Comparison of ENCODE assay signal across 25 cellular contexts in genomic region chr6:54491431-54491830, GRCh38.
DNase-seq lines count a peak whose midpoint lies in the region; ATAC-seq, FAIRE-seq and TF ChIP-seq lines count a peak whose summit lies in the region.
"Had no signal": no experiment of that assay in that cellular context is flagged by ENCODE, and none has a peak within 500 bp of the region (broad histone marks: within the 10 kb centered on the region; RNA-seq: fewer than 3 reads in every experiment).

No MANE protein-coding gene starts in this region.

- no peak for DNase-seq in RWPE2 (ENCODE audit: low spot score)
- peak; percentile 50 for DNase-seq in keratinocyte (ENCODE audit: low read depth, low spot score)
- DNase-seq in activated gamma-delta T cell (lab: John Stamatoyannopoulos, UW) = no peak
- no peak for DNase-seq in activated CD4-positive, alpha-beta T cell treated with anti-CD3 and anti-CD28 coated beads, Interleukin-2, amount 10 ng/mL, durations not matched to agents 24 days and 14 days
- DNase-seq in T-helper 2 cell treated with Interferon-gamma antibody and Interleukin-4, amounts not matched to agents 5 μg/mL and 100 μg/mL, for 36 hours (ENCODE audit: low spot score) = no peak
- no peak for DNase-seq in DMS 273 treated with DMSO at 0.1 percent for 48 hours (lab: John Stamatoyannopoulos, UW)
- DNase-seq: activated CD4-positive, alpha-beta T cell treated with anti-CD3 and anti-CD28 coated beads for 48 hours; activated gamma-delta T cell treated with Interleukin-2 at 50 U/mL for 16 hours; activated T-cell treated with anti-CD3 and anti-CD28 coated beads, Interleukin-2, amount 50 U/mL, for 24 hours; CD8-positive, alpha-beta T cell; DMS153; GDM1; GOT3; kidney glomerular epithelial cell; NCI-H1436 treated with DMSO at 0.1 percent for 48 hours; NCI-H446; pancreas; Right ventricle myocardium superior; spleen had no signal

- no peak overlapping the region for H3K4me3 Mint-ChIP-seq in activated CD4-positive, alpha-beta T cell treated with anti-CD3 and anti-CD28 coated beads, Interleukin-2, amount 10 ng/mL, durations not matched to agents 24 days and 14 days
- H3K4me3 Mint-ChIP-seq in T-helper 2 cell treated with Interferon-gamma antibody and Interleukin-4, amounts not matched to agents 5 μg/mL and 100 μg/mL, for 36 hours = no peak overlapping the region
- H3K4me3 Mint-ChIP-seq: activated T-cell treated with anti-CD3 and anti-CD28 coated beads, Interleukin-2, amount 50 U/mL, for 24 hours; B cell; CD8-positive, alpha-beta T cell; neural crest cell had no signal

- peak; percentile 63 for ATAC-seq in GM18508 (IDR thresholded peaks at IDR 0.05; ENCODE audit: insufficient read depth, unreplicated experiment)
- ATAC-seq in HG02623 (IDR thresholded peaks at IDR 0.05; ENCODE audit: unreplicated experiment) = peak; percentile 52
- ATAC-seq in RWPE2 (ENCODE audit: low read depth) = peak; percentile 99
- ATAC-seq: CD8-positive, alpha-beta T cell; pancreas; right cardiac atrium had no signal

- dilution Hi-C loops in keratinocyte (cut with MboI; ENCODE audit: extremely low pct_ligation_motif_present, low sequenced_read_pairs) = no loop called here

- no peaks in the 10 kb centered on the region for H3K36me3 Mint-ChIP-seq in activated CD4-positive, alpha-beta T cell treated with anti-CD3 and anti-CD28 coated beads, Interleukin-2, amount 10 ng/mL, durations not matched to agents 24 days and 14 days (ENCODE audit: low read depth)
- no peaks in the 10 kb centered on the region for H3K36me3 Mint-ChIP-seq in T-helper 2 cell treated with Interferon-gamma antibody and Interleukin-4, amounts not matched to agents 5 μg/mL and 100 μg/mL, for 36 hours (ENCODE audit: low read depth)
- H3K36me3 Mint-ChIP-seq: CD8-positive, alpha-beta T cell had no signal

- intact Hi-C loops in activated CD4-positive, alpha-beta T cell treated with anti-CD3 and anti-CD28 coated beads, Interleukin-2, amount 10 ng/mL, durations not matched to agents 24 days and 14 days (cut with micrococcal nuclease) = no loop called here

- H3K4me1 ChIP-seq in RWPE2 (ENCODE audit: insufficient read depth, poor library complexity, severe bottlenecking) (peaks cover 14% of the 10 kb centered on the region), keratinocyte (ENCODE audit: control insufficient read depth, extremely low read depth, insufficient read depth, low read length) (peaks cover 17% of the 10 kb centered on the region)
- H3K4me1 ChIP-seq: pancreas, spleen, tibial nerve had no signal

- H4K20me1 ChIP-seq in keratinocyte (ENCODE audit: control insufficient read depth, extremely low read depth, insufficient read depth, low read length) = no peaks in the 10 kb centered on the region

- H3K9me1 ChIP-seq in keratinocyte (ENCODE audit: control insufficient read depth, extremely low read depth, insufficient read depth, low read length) = no peaks in the 10 kb centered on the region

- H3K4me3 ChIP-seq in RWPE2 (ENCODE audit: severe bottlenecking) (no peak overlapping the region), keratinocyte (ENCODE audit: control insufficient read depth in 2 of 3, extremely low read depth in 1 of 3, insufficient read depth in 2 of 3, low read depth in 1 of 3, low read length in 3 of 3) (no peak overlapping the region)
- H3K4me3 ChIP-seq: pancreas, spleen, tibial nerve had no signal

- H3K9ac ChIP-seq in keratinocyte (ENCODE audit: control insufficient read depth, extremely low read depth, insufficient read depth, low read length) = peak overlapping the region; percentile 59

- peak overlapping the region; percentile 39 for H3K4me2 ChIP-seq in keratinocyte (ENCODE audit: control insufficient read depth, extremely low read depth, insufficient read depth, low read depth, low read length)

- peak; percentile 70 for FAIRE-seq in keratinocyte (lab: Jason Lieb, UNC)
- FAIRE-seq: pancreas had no signal

- no peaks in the 10 kb centered on the region for H3K79me2 ChIP-seq in keratinocyte (ENCODE audit: control insufficient read depth, insufficient read depth, low read length)

- no peaks in the 10 kb centered on the region for H3K4me1 Mint-ChIP-seq in activated CD4-positive, alpha-beta T cell treated with anti-CD3 and anti-CD28 coated beads, Interleukin-2, amount 10 ng/mL, durations not matched to agents 24 days and 14 days
- H3K4me1 Mint-ChIP-seq in T-helper 2 cell treated with Interferon-gamma antibody and Interleukin-4, amounts not matched to agents 5 μg/mL and 100 μg/mL, for 36 hours (ENCODE audit: low read depth) = no peaks in the 10 kb centered on the region
- H3K4me1 Mint-ChIP-seq: B cell, neural crest cell had no signal

- H3K27me3 ChIP-seq in RWPE2 (ENCODE audit: insufficient read depth, poor library complexity, severe bottlenecking) (no peaks in the 10 kb centered on the region), keratinocyte (ENCODE audit: control insufficient read depth, extremely low read depth, insufficient read depth, low read length) (no peaks in the 10 kb centered on the region)
- H3K27me3 ChIP-seq: pancreas, spleen, tibial nerve had no signal

- peaks cover 5% of the 10 kb centered on the region for H3K9me3 Mint-ChIP-seq in activated CD4-positive, alpha-beta T cell treated with anti-CD3 and anti-CD28 coated beads, Interleukin-2, amount 10 ng/mL, durations not matched to agents 24 days and 14 days
- peaks cover 26% of the 10 kb centered on the region for H3K9me3 Mint-ChIP-seq in T-helper 2 cell treated with Interferon-gamma antibody and Interleukin-4, amounts not matched to agents 5 μg/mL and 100 μg/mL, for 36 hours

- TF ChIP-seq CTCF in RWPE2 (IDR thresholded peaks at IDR 0.05; ENCODE audit: poor library complexity, severe bottlenecking) (no peak), keratinocyte (optimal IDR thresholded peaks at IDR 0.05 in 1 of 3, IDR thresholded peaks at IDR 0.05 in 1 of 3, conservative IDR thresholded peaks at IDR 0.05 in 1 of 3; ENCODE audit: extremely low read depth in 1 of 3, insufficient read depth in 2 of 3, low read length in 3 of 3) (no peak)

- no peak overlapping the region for H3K27ac ChIP-seq in RWPE2 (ENCODE audit: poor library complexity, severe bottlenecking)
- peak overlapping the region; percentile 89 for H3K27ac ChIP-seq in keratinocyte (ENCODE audit: control insufficient read depth, insufficient read depth, low read length)
- H3K27ac ChIP-seq: pancreas, spleen, tibial nerve had no signal

- H3K36me3 ChIP-seq in RWPE2 (ENCODE audit: low read depth) (no peaks in the 10 kb centered on the region), keratinocyte (ENCODE audit: control insufficient read depth in 2 of 2, extremely low read depth in 1 of 2, insufficient read depth in 2 of 2, low read length in 2 of 2) (no peaks in the 10 kb centered on the region)
- H3K36me3 ChIP-seq: pancreas, spleen, tibial nerve had no signal

- H3K9me3 ChIP-seq in RWPE2 (ENCODE audit: severe bottlenecking) = no peaks in the 10 kb centered on the region
- no peaks in the 10 kb centered on the region for H3K9me3 ChIP-seq in keratinocyte (ENCODE audit: control insufficient read depth, low read depth, low read length)
- H3K9me3 ChIP-seq: pancreas had no signal

- H2AFZ ChIP-seq in keratinocyte (ENCODE audit: control insufficient read depth, low read length) = peak overlapping the region; percentile 5

- H3K27ac Mint-ChIP-seq in activated CD4-positive, alpha-beta T cell treated with anti-CD3 and anti-CD28 coated beads, Interleukin-2, amount 10 ng/mL, durations not matched to agents 24 days and 14 days = no peak overlapping the region
- no peak overlapping the region for H3K27ac Mint-ChIP-seq in T-helper 2 cell treated with Interferon-gamma antibody and Interleukin-4, amounts not matched to agents 5 μg/mL and 100 μg/mL, for 36 hours
- H3K27ac Mint-ChIP-seq: activated T-cell treated with anti-CD3 and anti-CD28 coated beads, Interleukin-2, amount 50 U/mL, for 24 hours; B cell; CD8-positive, alpha-beta T cell had no signal

- H3K27me3 Mint-ChIP-seq in activated CD4-positive, alpha-beta T cell treated with anti-CD3 and anti-CD28 coated beads, Interleukin-2, amount 10 ng/mL, durations not matched to agents 24 days and 14 days = no peaks in the 10 kb centered on the region
- no peaks in the 10 kb centered on the region for H3K27me3 Mint-ChIP-seq in T-helper 2 cell treated with Interferon-gamma antibody and Interleukin-4, amounts not matched to agents 5 μg/mL and 100 μg/mL, for 36 hours (ENCODE audit: low read depth)
- H3K27me3 Mint-ChIP-seq: activated T-cell treated with anti-CD3 and anti-CD28 coated beads, Interleukin-2, amount 50 U/mL, for 24 hours; B cell had no signal
